1 cellular context compared by ENCODE assay signal in the genomic region with DNA sequence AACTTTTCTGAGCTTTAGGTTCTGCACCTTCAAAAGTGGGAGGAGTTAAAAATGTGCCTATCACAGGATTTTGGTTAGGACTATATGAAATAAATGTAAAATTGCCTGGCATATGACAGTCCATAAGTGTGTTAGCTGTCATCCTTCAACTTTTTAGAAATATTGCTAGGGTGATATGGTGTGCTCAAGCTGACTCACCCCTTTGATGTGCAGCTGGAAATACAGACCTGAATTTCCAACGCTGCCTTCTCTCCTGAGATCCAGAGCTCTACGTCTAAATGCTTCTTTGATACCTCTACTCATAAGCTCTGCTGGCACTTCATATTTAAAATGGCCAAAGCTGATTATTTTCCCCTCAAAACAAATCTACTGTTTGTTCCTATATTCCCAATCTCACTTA.
TF ChIP-seq lines count a peak whose summit lies in the region.

No MANE protein-coding gene starts in this region.

TF ChIP-seq in K562, 482 proteins besides CTCF, POLR2A, EP300 and RAD21 (continued from another document):
- TF ChIP-seq MCM5 (IDR thresholded peaks at IDR 0.05; ENCODE audit: low read depth) (no peak), POLR3G (IDR thresholded peaks at IDR 0.05; ENCODE audit: extremely low read depth, insufficient read length, insufficient replicate concordance) (no peak), MECOM (CRISPR knock-in tag; IDR thresholded peaks at IDR 0.05) (no peak), ELF2 (CRISPR knock-in tag; IDR thresholded peaks at IDR 0.05) (no peak), PRPF4 (IDR thresholded peaks at IDR 0.05; ENCODE audit: insufficient read depth, low read depth, low read length, poor library complexity, severe bottlenecking) (no peak), NR1H2 (CRISPR knock-in tag; IDR thresholded peaks at IDR 0.05) (no peak), DIDO1 (tag; IDR thresholded peaks at IDR 0.05; ENCODE audit: low read depth) (no peak), POLR2AphosphoS2 (IDR thresholded peaks at IDR 0.05; ENCODE audit: low read length) (no peak), RCOR1 (IDR thresholded peaks at IDR 0.05; ENCODE audit: borderline replicate concordance in 1 of 2, low read depth in 2 of 2, low read length in 2 of 2) (no peak), ZNF551 (CRISPR knock-in tag; IDR thresholded peaks at IDR 0.05) (no peak), HNRNPL (IDR thresholded peaks at IDR 0.05; ENCODE audit: low read depth, low read length) (no peak), TBP (optimal IDR thresholded peaks at IDR 0.05; ENCODE audit: low read depth, low read length) (no peak)
